In the genomic region with DNA sequence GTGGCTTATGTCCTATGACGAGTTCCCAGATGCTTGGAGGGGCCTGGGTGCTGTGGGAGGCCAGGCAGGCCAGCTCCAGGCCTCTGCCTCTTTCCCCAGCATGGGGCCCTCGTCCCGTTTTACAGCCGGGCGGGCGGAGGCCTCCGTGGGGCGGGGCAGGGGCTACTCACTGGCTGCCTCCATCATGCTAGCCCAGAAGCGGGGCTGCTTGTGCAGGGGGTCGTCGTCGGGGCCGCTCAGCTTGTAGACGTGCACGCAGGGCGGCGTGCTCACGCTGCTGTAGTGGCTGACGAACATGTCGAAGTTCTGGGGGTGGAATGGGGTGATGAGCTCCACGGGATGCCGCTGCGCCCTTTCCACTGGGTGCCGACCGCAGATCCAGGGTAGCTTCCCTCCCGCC, we compare ENCODE assay signal across 6 cellular contexts.
"Had no signal": no experiment of that assay in that cellular context is flagged by ENCODE, and none has a peak within 500 bp of the region (broad histone marks: within the 10 kb centered on the region; RNA-seq: fewer than 3 reads in every experiment).

No MANE protein-coding gene starts in this region.

- DNase-seq: H9, HCEC 1CT, HFFc6, IMR-90 had no signal

- ATAC-seq: GM23338, K562 had no signal

- H3K4me3 ChIP-seq: GM23338, K562 had no signal
